Comparison of ENCODE assay signal across 20 cellular contexts in the genomic region with DNA sequence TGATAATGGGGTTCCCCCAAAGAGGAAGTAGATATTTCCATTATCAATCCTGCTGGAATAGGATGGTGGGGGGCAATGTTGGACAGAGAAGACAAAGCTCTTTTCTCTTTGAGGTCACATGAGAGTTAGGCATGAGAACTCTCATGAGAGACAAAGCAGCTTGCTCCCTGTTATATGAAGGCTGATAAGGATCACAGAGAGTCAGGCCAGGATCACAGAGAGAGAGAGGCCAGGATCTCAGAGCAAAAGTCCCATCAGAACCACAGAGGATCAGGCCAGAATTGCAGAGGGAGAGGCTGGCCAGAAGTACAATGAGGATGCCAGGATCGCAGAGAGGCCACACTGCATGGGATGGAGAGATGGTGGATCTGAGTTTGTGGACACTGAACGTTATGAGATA.
"Had no signal": no experiment of that assay in that cellular context is flagged by ENCODE, and none has a peak within 500 bp of the region (broad histone marks: within the 10 kb centered on the region; RNA-seq: fewer than 3 reads in every experiment).

No MANE protein-coding gene starts in this region.

- H3K4me1 Mint-ChIP-seq: stimulated activated naive CD8-positive, alpha-beta T cell treated with anti-CD3 and anti-CD28 coated beads, Interleukin-15, amount 100 ng/mL, for 72 hours had no signal

- DNase-seq: cerebellar nuclear complex; cortex of kidney; dorsolateral prefrontal cortex; effector CD4-positive, alpha-beta T cell; gastrocnemius medialis; left ventricle myocardium superior; lower lobe of right lung; naive thymus-derived CD4-positive, alpha-beta T cell; stimulated activated CD4-positive, alpha-beta T cell treated with anti-CD3 and anti-CD28 coated beads, Interleukin-12 subunit alpha, Interleukin-12 subunit beta, amount 100 ng/mL, for 4 hours; stimulated activated CD4-positive, alpha-beta T cell treated with anti-CD3 and anti-CD28 coated beads, Interleukin-1b, Interleukin-23, amount 100 ng/mL, for 48 hours; stimulated activated CD4-positive, alpha-beta T cell treated with anti-CD3 and anti-CD28 coated beads, Interleukin-4, amount 100 ng/mL, for 1 hour; stimulated activated CD8-positive, alpha-beta memory T cell treated with anti-CD3 and anti-CD28 coated beads, Interleukin-4, amount 100 ng/mL, for 48 hours; stimulated activated naive CD4-positive, alpha-beta T cell; stimulated activated naive CD8-positive, alpha-beta T cell treated with anti-CD3 and anti-CD28 coated beads, Interleukin-15, amount 100 ng/mL, for 72 hours; trophoblast cell had no signal

- H3K27ac ChIP-seq: dorsolateral prefrontal cortex, gastrocnemius medialis, lower lobe of right lung, neutrophil, prostate gland, right atrium auricular region, suprapubic skin had no signal

- H3K4me3 Mint-ChIP-seq: naive thymus-derived CD4-positive, alpha-beta T cell; stimulated activated naive CD8-positive, alpha-beta T cell treated with anti-CD3 and anti-CD28 coated beads, Interleukin-15, amount 100 ng/mL, for 72 hours had no signal

- H3K9me3 ChIP-seq: gastrocnemius medialis, lower lobe of right lung, prostate gland, right atrium auricular region, suprapubic skin had no signal

- H3K27me3 ChIP-seq: dorsolateral prefrontal cortex, gastrocnemius medialis, neutrophil, right atrium auricular region, suprapubic skin had no signal

- H3K36me3 ChIP-seq: gastrocnemius medialis, lower lobe of right lung, neutrophil, prostate gland, right atrium auricular region, suprapubic skin had no signal

- H3K4me1 ChIP-seq: gastrocnemius medialis, prostate gland, suprapubic skin had no signal

- H3K4me3 ChIP-seq: dorsolateral prefrontal cortex, gastrocnemius medialis, lower lobe of right lung, prostate gland, right atrium auricular region, smooth muscle cell, suprapubic skin had no signal

- H3K27me3 Mint-ChIP-seq: stimulated activated naive CD8-positive, alpha-beta T cell treated with anti-CD3 and anti-CD28 coated beads, Interleukin-15, amount 100 ng/mL, for 72 hours had no signal

- ATAC-seq: gastrocnemius medialis; lower lobe of right lung; naive thymus-derived CD4-positive, alpha-beta T cell; stimulated activated naive CD8-positive, alpha-beta T cell treated with anti-CD3 and anti-CD28 coated beads, Interleukin-15, amount 100 ng/mL, for 72 hours had no signal

- H3K27ac Mint-ChIP-seq: stimulated activated naive CD8-positive, alpha-beta T cell treated with anti-CD3 and anti-CD28 coated beads, Interleukin-15, amount 100 ng/mL, for 72 hours had no signal
